6 cellular contexts compared by ENCODE assay signal in genomic region chr11:71614366-71614917, GRCh38. TPM values are rescaled to one million over a fixed set of nuclear protein-coding genes. Genes with fewer than 3 reads are reported as not detected.
"Had no signal": no experiment of that assay in that cellular context is flagged by ENCODE, and none has a peak within 500 bp of the region (broad histone marks: within the 10 kb centered on the region; RNA-seq: fewer than 3 reads in every experiment).

No MANE protein-coding gene starts in this region.

RNA-seq across cellular contexts. Expression of gene KRTAP5-11, which starts 31.8 kb away (rescaled TPM):
- total RNA-seq: M059J, Peyer's patch, Right ventricle myocardium inferior, SJCRH30, SK-MEL-5, T-cell had no signal

RNA-seq across cellular contexts. Expression of gene KRTAP5-10, which starts 49.1 kb away (rescaled TPM):
- total RNA-seq: M059J, Peyer's patch, Right ventricle myocardium inferior, SJCRH30, T-cell had no signal
